In the genomic region with DNA sequence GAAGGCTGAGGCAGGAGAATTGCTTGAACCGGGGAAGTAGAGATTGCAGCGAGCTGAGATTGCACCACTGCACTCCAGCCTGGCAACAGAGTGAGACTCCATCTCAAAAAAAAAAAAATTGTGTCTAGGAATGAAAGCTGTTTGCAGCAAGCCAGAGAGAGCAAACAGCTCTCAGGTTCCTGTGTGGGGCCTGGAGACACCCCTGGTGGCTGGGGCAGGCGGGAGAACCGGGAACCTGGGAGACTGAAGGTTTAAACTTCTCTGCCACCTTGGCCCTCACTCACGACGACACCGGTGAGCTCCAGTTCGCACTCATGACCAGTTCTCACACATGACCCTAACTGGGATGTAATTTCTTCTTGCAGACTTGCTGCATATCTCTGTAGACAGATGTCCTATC, we compare ENCODE assay signal across 1 cellular context.
TF ChIP-seq lines count a peak whose summit lies in the region.

No MANE protein-coding gene starts in this region.

TF ChIP-seq in HepG2, 621 proteins besides CTCF, POLR2A, EP300 and RAD21:
- TF ChIP-seq MZF1 (CRISPR knock-in tag; IDR thresholded peaks at IDR 0.05; ENCODE audit: borderline replicate concordance) (no peak), ELF3 (CRISPR knock-in tag; IDR thresholded peaks at IDR 0.05) (no peak), ZNF552 (CRISPR knock-in tag; IDR thresholded peaks at IDR 0.05; ENCODE audit: borderline replicate concordance) (no peak), GTF2F1 (IDR thresholded peaks at IDR 0.05; ENCODE audit: low read length) (no peak), ZFP1 (CRISPR knock-in tag; IDR thresholded peaks at IDR 0.05) (no peak), NCOA2 (CRISPR knock-in tag; IDR thresholded peaks at IDR 0.05) (no peak)
- TF ChIP-seq, protein P1, sequence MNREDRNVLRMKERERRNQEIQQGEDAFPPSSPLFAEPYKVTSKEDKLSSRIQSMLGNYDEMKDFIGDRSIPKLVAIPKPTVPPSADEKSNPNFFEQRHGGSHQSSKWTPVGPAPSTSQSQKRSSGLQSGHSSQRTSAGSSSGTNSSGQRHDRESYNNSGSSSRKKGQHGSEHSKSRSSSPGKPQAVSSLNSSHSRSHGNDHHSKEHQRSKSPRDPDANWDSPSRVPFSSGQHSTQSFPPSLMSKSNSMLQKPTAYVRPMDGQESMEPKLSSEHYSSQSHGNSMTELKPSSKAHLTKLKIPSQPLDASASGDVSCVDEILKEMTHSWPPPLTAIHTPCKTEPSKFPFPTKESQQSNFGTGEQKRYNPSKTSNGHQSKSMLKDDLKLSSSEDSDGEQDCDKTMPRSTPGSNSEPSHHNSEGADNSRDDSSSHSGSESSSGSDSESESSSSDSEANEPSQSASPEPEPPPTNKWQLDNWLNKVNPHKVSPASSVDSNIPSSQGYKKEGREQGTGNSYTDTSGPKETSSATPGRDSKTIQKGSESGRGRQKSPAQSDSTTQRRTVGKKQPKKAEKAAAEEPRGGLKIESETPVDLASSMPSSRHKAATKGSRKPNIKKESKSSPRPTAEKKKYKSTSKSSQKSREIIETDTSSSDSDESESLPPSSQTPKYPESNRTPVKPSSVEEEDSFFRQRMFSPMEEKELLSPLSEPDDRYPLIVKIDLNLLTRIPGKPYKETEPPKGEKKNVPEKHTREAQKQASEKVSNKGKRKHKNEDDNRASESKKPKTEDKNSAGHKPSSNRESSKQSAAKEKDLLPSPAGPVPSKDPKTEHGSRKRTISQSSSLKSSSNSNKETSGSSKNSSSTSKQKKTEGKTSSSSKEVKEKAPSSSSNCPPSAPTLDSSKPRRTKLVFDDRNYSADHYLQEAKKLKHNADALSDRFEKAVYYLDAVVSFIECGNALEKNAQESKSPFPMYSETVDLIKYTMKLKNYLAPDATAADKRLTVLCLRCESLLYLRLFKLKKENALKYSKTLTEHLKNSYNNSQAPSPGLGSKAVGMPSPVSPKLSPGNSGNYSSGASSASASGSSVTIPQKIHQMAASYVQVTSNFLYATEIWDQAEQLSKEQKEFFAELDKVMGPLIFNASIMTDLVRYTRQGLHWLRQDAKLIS (CRISPR knock-in tag; IDR thresholded peaks at IDR 0.05), result no peak
- TF ChIP-seq, protein P2, sequence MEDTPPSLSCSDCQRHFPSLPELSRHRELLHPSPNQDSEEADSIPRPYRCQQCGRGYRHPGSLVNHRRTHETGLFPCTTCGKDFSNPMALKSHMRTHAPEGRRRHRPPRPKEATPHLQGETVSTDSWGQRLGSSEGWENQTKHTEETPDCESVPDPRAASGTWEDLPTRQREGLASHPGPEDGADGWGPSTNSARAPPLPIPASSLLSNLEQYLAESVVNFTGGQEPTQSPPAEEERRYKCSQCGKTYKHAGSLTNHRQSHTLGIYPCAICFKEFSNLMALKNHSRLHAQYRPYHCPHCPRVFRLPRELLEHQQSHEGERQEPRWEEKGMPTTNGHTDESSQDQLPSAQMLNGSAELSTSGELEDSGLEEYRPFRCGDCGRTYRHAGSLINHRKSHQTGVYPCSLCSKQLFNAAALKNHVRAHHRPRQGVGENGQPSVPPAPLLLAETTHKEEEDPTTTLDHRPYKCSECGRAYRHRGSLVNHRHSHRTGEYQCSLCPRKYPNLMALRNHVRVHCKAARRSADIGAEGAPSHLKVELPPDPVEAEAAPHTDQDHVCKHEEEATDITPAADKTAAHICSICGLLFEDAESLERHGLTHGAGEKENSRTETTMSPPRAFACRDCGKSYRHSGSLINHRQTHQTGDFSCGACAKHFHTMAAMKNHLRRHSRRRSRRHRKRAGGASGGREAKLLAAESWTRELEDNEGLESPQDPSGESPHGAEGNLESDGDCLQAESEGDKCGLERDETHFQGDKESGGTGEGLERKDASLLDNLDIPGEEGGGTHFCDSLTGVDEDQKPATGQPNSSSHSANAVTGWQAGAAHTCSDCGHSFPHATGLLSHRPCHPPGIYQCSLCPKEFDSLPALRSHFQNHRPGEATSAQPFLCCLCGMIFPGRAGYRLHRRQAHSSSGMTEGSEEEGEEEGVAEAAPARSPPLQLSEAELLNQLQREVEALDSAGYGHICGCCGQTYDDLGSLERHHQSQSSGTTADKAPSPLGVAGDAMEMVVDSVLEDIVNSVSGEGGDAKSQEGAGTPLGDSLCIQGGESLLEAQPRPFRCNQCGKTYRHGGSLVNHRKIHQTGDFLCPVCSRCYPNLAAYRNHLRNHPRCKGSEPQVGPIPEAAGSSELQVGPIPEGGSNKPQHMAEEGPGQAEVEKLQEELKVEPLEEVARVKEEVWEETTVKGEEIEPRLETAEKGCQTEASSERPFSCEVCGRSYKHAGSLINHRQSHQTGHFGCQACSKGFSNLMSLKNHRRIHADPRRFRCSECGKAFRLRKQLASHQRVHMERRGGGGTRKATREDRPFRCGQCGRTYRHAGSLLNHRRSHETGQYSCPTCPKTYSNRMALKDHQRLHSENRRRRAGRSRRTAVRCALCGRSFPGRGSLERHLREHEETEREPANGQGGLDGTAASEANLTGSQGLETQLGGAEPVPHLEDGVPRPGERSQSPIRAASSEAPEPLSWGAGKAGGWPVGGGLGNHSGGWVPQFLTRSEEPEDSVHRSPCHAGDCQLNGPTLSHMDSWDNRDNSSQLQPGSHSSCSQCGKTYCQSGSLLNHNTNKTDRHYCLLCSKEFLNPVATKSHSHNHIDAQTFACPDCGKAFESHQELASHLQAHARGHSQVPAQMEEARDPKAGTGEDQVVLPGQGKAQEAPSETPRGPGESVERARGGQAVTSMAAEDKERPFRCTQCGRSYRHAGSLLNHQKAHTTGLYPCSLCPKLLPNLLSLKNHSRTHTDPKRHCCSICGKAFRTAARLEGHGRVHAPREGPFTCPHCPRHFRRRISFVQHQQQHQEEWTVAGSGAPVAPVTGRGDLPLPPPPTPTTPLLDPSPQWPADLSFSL (CRISPR knock-in tag; IDR thresholded peaks at IDR 0.05), result no peak
